In the genomic region with DNA sequence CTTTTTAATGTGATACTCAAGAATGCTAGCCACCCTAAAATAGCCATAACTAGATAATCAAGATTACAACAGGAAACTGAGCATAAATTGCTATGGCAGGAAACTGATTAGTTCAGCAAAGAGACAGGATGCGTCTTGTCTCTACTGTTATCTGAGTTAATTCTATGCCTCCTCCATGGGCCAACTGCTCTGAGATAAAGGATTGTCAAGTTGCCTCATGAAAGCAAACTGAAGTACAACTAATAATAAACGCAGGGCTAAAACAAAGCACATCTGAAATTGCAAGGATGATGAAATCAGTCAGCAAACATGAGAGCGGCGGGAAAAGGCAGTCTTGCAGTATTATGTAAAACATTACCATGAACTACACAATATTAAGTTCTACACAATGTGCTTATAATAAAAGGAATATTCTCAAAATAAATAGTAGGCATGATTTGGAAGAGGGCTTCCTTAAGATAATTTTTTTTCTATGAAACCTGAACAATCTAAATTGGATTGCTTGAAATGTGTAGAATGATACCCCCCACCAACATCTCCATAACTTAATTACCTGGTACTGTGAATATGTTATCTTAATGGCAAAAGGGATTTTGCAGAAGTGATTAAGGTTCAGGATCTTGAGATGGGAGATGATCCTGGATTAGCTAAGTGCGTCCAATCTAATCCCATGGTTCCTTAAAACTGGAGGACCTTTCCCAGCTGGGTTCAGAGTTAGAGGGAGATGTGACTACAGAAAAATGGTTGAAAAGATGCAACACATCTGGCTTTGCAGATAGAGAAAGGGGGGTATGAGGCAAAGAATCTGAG, we compare ENCODE assay signal across 10 cellular contexts.
DNase-seq lines count a peak whose midpoint lies in the region; ATAC-seq lines count a peak whose summit lies in the region.
"Had no signal": no experiment of that assay in that cellular context is flagged by ENCODE, and none has a peak within 500 bp of the region (broad histone marks: within the 10 kb centered on the region; RNA-seq: fewer than 3 reads in every experiment).

No MANE protein-coding gene starts in this region.

- H3K9me3 Mint-ChIP-seq in activated CD4-positive, alpha-beta T cell treated with anti-CD3 and anti-CD28 coated beads, Interleukin-2, amount 10 ng/mL, durations not matched to agents 24 days and 14 days = peaks cover 17% of the 10 kb centered on the region

- peak overlapping the region; percentile 50 for H3K27ac ChIP-seq in SJSA1
- H3K27ac ChIP-seq in epithelial cell of prostate = peak overlapping the region; percentile 62

- no peaks in the 10 kb centered on the region for H3K27me3 ChIP-seq in SJSA1 (replicated peaks)

- peaks cover 52% of the 10 kb centered on the region for H3K4me1 Mint-ChIP-seq in activated CD4-positive, alpha-beta T cell treated with anti-CD3 and anti-CD28 coated beads, Interleukin-2, amount 10 ng/mL, durations not matched to agents 24 days and 14 days

- no peak overlapping the region for H3K4me3 ChIP-seq in SJSA1
- H3K4me3 ChIP-seq in skeletal muscle cell (ENCODE audit: low read depth, low read length) = no peak overlapping the region

- peak; percentile 66 for DNase-seq in activated CD4-positive, alpha-beta T cell treated with anti-CD3 and anti-CD28 coated beads, Interleukin-2, amount 10 ng/mL, durations not matched to agents 24 days and 14 days
- no peak for DNase-seq in activated CD4-positive, alpha-beta T cell treated with anti-CD3 and anti-CD28 coated beads, Interleukin-2, amount 50 U/mL, for 4 hours
- DNase-seq in SJSA1 (ENCODE audit: low read depth in 1 of 2, low spot score in 2 of 2) = peak in 1 of 2 experiments; percentile 15
- no peak for DNase-seq in epithelial cell of prostate (ENCODE audit: low read depth, low spot score)
- peak; percentile 57 for DNase-seq in skeletal muscle cell (ENCODE audit: low read depth)
- no peak for DNase-seq in NCI-H1930 (lab: John Stamatoyannopoulos, UW)
- no peak for DNase-seq in cerebellar nuclear complex (lab: John Stamatoyannopoulos, UW)
- DNase-seq: activated CD8-positive, alpha-beta memory T cell treated with anti-CD3 and anti-CD28 coated beads, Interleukin-2, amount 50 U/mL, for 4 hours; NCI-H2107 had no signal

- H3K27me3 Mint-ChIP-seq in activated CD4-positive, alpha-beta T cell treated with anti-CD3 and anti-CD28 coated beads, Interleukin-2, amount 10 ng/mL, durations not matched to agents 24 days and 14 days = no peaks in the 10 kb centered on the region

- H3K9me3 ChIP-seq in SJSA1 (replicated peaks) = peaks cover 3% of the 10 kb centered on the region; the same call in 1 of the 2 replicates

- peaks cover 19% of the 10 kb centered on the region for H3K36me3 ChIP-seq in SJSA1

- peak overlapping the region; percentile 85 for H3K27ac Mint-ChIP-seq in activated CD4-positive, alpha-beta T cell treated with anti-CD3 and anti-CD28 coated beads, Interleukin-2, amount 10 ng/mL, durations not matched to agents 24 days and 14 days

- intact Hi-C loops in activated CD4-positive, alpha-beta T cell treated with anti-CD3 and anti-CD28 coated beads, Interleukin-2, amount 10 ng/mL, durations not matched to agents 24 days and 14 days (cut with micrococcal nuclease) = loop anchor here (1.0 to 5.0 kb wide), 7 partner anchors 10 to 195 kb away; no protein-coding TSS in a partner anchor

- peaks cover 58% of the 10 kb centered on the region for H3K36me3 Mint-ChIP-seq in activated CD4-positive, alpha-beta T cell treated with anti-CD3 and anti-CD28 coated beads, Interleukin-2, amount 10 ng/mL, durations not matched to agents 24 days and 14 days (ENCODE audit: low read depth)

- peak overlapping the region; percentile 51 for H3K4me3 Mint-ChIP-seq in activated CD4-positive, alpha-beta T cell treated with anti-CD3 and anti-CD28 coated beads, Interleukin-2, amount 10 ng/mL, durations not matched to agents 24 days and 14 days

- no peak for ATAC-seq in GM19395 (IDR thresholded peaks at IDR 0.05; ENCODE audit: unreplicated experiment)

- peaks cover 42% of the 10 kb centered on the region for H3K4me1 ChIP-seq in SJSA1 (replicated peaks)

Comparison
In these comparisons a context has a peak if more than half of its experiments do, and no peak if none do; other contexts are left out.
1. DNase-seq: peak in activated CD4-positive, alpha-beta T cell treated with anti-CD3 and anti-CD28 coated beads, Interleukin-2, amount 10 ng/mL, durations not matched to agents 24 days and 14 days (single experiment) and skeletal muscle cell (single experiment); none in activated CD4-positive, alpha-beta T cell treated with anti-CD3 and anti-CD28 coated beads, Interleukin-2, amount 50 U/mL, for 4 hours (0 of 2), epithelial cell of prostate (single experiment), NCI-H1930 (0 of 2) and cerebellar nuclear complex (0 of 2).